Comparison of ENCODE assay signal across 7 cellular contexts in genomic region chr18:26656401-26656943, GRCh38.
DNase-seq lines count a peak whose midpoint lies in the region; ATAC-seq and TF ChIP-seq lines count a peak whose summit lies in the region.

No MANE protein-coding gene starts in this region.

- no peaks in the 10 kb centered on the region for H3K79me2 ChIP-seq in trophoblast cell (ENCODE audit: control insufficient read depth, insufficient read depth, low read length, poor library complexity)

- H3K4me3 ChIP-seq in NB4 (ENCODE audit: low read depth, low read length) (peak overlapping the region; percentile 85), fibroblast of mammary gland (ENCODE audit: control insufficient read depth, low read depth, low read length) (peak overlapping the region; percentile 47), trophoblast cell (ENCODE audit: low read depth, low read length) (peak overlapping the region; percentile 77)

- no peak overlapping the region for H3K4ac ChIP-seq in trophoblast cell (ENCODE audit: low read depth, low read length)

- H3K36me3 ChIP-seq in trophoblast cell (ENCODE audit: control insufficient read depth in 1 of 2, insufficient read depth in 2 of 2, low read length in 2 of 2) = no peaks in the 10 kb centered on the region

- H3K14ac ChIP-seq in trophoblast cell (ENCODE audit: low read length) = no peak overlapping the region

- no peak for TF ChIP-seq CTCF in NB4 (IDR thresholded peaks at IDR 0.05; ENCODE audit: low read depth, low read length)
- TF ChIP-seq CTCF in fibroblast of mammary gland (conservative IDR thresholded peaks at IDR 0.05; ENCODE audit: control insufficient read depth, insufficient read depth, low read depth, low read length) = no peak

- H3K4me1 ChIP-seq in trophoblast cell (ENCODE audit: control insufficient read depth in 1 of 2, insufficient read depth in 2 of 2, low read length in 2 of 2) = peaks cover 0 to 8% of the 10 kb centered on the region in 2 experiments

- peak overlapping the region; percentile 26 for H4K91ac ChIP-seq in trophoblast cell (ENCODE audit: low read depth, low read length)

- no peaks in the 10 kb centered on the region for H3K27me3 ChIP-seq in trophoblast cell (ENCODE audit: insufficient read depth, low read length)

- H3K18ac ChIP-seq in trophoblast cell (ENCODE audit: low read length) = no peak overlapping the region

- no peak overlapping the region for H2AK5ac ChIP-seq in trophoblast cell (ENCODE audit: low read length)

- H4K12ac ChIP-seq in trophoblast cell (ENCODE audit: low read depth, low read length) = peak overlapping the region; percentile 72

- ATAC-seq in GM21526 (IDR thresholded peaks at IDR 0.05; ENCODE audit: low FRiP score, unreplicated experiment) = peak; percentile 30

- peak overlapping the region; percentile 6 for H3K27ac ChIP-seq in trophoblast cell (ENCODE audit: low read depth, low read length)

- H3K4me2 ChIP-seq in trophoblast cell (ENCODE audit: low read length) = peak overlapping the region; percentile 73

- peak overlapping the region; percentile 78 for H3K9ac ChIP-seq in trophoblast cell (ENCODE audit: low read length)

- H2AFZ ChIP-seq in trophoblast cell (ENCODE audit: insufficient read depth, low read length, poor library complexity) = peak overlapping the region; percentile 23

- no CpG with 5 or more reads among the region's 68 CpGs for WGBS in trophoblast cell (ENCODE audit: extremely low coverage, insufficient coverage, insufficient read length)

- H3K9me3 ChIP-seq in trophoblast cell (ENCODE audit: insufficient read depth, low read depth, low read length) = no peaks in the 10 kb centered on the region

- no peak overlapping the region for H2BK120ac ChIP-seq in trophoblast cell (ENCODE audit: insufficient read depth, low read length, poor library complexity)

- H3K23ac ChIP-seq in trophoblast cell (ENCODE audit: low read length) = no peak overlapping the region

- no peak for TF ChIP-seq POLR2A in NB4 (IDR thresholded peaks at IDR 0.05; ENCODE audit: extremely low read depth, insufficient read length)

- H4K8ac ChIP-seq in trophoblast cell (ENCODE audit: low read depth, low read length) = peak overlapping the region; percentile 66

- no peak overlapping the region for H2BK5ac ChIP-seq in trophoblast cell (ENCODE audit: low read depth, low read length, poor library complexity)

- no peak overlapping the region for H2BK12ac ChIP-seq in trophoblast cell (ENCODE audit: low read length)

- peaks cover 5% of the 10 kb centered on the region for H3K79me1 ChIP-seq in trophoblast cell (ENCODE audit: low read length)

- DNase-seq in NB4 (ENCODE audit: low read depth) (no peak), fibroblast of mammary gland (ENCODE audit: low read depth) (no peak), trophoblast cell (no peak), SHP77 treated with DMSO at 0.1 percent for 48 hours (lab: John Stamatoyannopoulos, UW) (no peak), NCI-H2107 treated with DMSO at 0.1 percent for 48 hours (lab: John Stamatoyannopoulos, UW; ENCODE audit: unreplicated experiment) (no peak), NCI-H82 treated with DMSO at 0.1 percent for 48 hours (lab: John Stamatoyannopoulos, UW; ENCODE audit: unreplicated experiment) (no peak)
